21 cellular contexts compared by ENCODE assay signal in the genomic region with DNA sequence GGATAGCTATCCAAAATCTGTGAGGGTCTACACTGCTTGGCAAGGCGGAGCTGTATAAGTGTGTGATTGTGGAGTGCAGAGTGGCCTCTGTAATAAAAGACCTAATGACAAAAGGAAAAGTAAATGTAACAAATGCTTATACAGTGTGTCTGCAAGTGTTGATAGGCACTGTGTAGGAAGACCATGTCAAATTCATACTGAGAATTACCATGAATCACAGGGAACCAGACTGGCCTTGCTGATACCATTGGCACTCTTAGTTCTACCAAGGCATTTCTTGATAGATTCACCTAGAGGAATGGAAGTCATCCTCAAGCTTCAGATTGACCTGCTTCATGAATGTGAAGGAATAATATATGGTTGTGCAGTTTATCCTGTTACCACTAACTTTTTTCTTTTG.
"Had no signal": no experiment of that assay in that cellular context is flagged by ENCODE, and none has a peak within 500 bp of the region (broad histone marks: within the 10 kb centered on the region; RNA-seq: fewer than 3 reads in every experiment).

No MANE protein-coding gene starts in this region.

- H3K9me3 ChIP-seq: adrenal gland, breast epithelium, MG63, Peyer's patch had no signal

- H3K27ac ChIP-seq: adrenal gland, breast epithelium, Peyer's patch had no signal

- H3K4me3 Mint-ChIP-seq: activated CD8-positive, alpha-beta memory T cell treated with anti-CD3 and anti-CD28 coated beads, Interleukin-2, amount 10 ng/mL, durations not matched to agents 7 days and 5 days; activated naive CD8-positive, alpha-beta T cell; T-helper 1 cell treated with Interleukin-12 subunit alpha and Interleukin-12 subunit beta and Interleukin-4 antibody, amounts not matched to agents 30 μg/mL and 1 μg/mL, for 36 hours; WTC11 had no signal

- H3K4me3 ChIP-seq: adrenal gland, breast epithelium, MG63, Peyer's patch had no signal

- H3K27me3 Mint-ChIP-seq: activated CD8-positive, alpha-beta memory T cell treated with anti-CD3 and anti-CD28 coated beads, Interleukin-2, amount 10 ng/mL, durations not matched to agents 7 days and 5 days; activated naive CD8-positive, alpha-beta T cell had no signal

- H3K27me3 ChIP-seq: adrenal gland, breast epithelium, MG63, Peyer's patch had no signal

- H3K36me3 Mint-ChIP-seq: activated CD8-positive, alpha-beta memory T cell treated with anti-CD3 and anti-CD28 coated beads, Interleukin-2, amount 10 ng/mL, durations not matched to agents 7 days and 5 days; activated naive CD8-positive, alpha-beta T cell had no signal

- DNase-seq: activated CD8-positive, alpha-beta memory T cell treated with anti-CD3 and anti-CD28 coated beads, Interleukin-2, amount 10 ng/mL, durations not matched to agents 7 days and 5 days; activated effector memory CD4-positive, alpha-beta T cell treated with Interleukin-2 at 50 U/mL for 16 hours; activated naive CD4-positive, alpha-beta T cell; adrenal gland; anterior cingulate cortex; central memory CD4-positive, alpha-beta T cell; MG63; MV-4-11; NCI-H1092 treated with DMSO at 0.1 percent for 48 hours; NCI-H1417 treated with DMSO at 0.1 percent for 48 hours; NCI-H1694 treated with DMSO at 0.1 percent for 48 hours; NCI-H2029 treated with DMSO at 0.1 percent for 48 hours; NCI-H446; NCI-H524; Peyer's patch; SHP77 treated with DMSO at 0.1 percent for 48 hours; T-helper 9 cell had no signal

- H3K9me3 Mint-ChIP-seq: T-helper 1 cell treated with Interleukin-12 subunit alpha and Interleukin-12 subunit beta and Interleukin-4 antibody, amounts not matched to agents 30 μg/mL and 1 μg/mL, for 36 hours had no signal

- H3K36me3 ChIP-seq: adrenal gland, breast epithelium, MG63, Peyer's patch had no signal

- H3K4me1 ChIP-seq: breast epithelium, Peyer's patch had no signal

- ATAC-seq: activated CD8-positive, alpha-beta memory T cell treated with anti-CD3 and anti-CD28 coated beads, Interleukin-2, amount 10 ng/mL, durations not matched to agents 7 days and 5 days; WTC11 had no signal

- H3K27ac Mint-ChIP-seq: activated CD8-positive, alpha-beta memory T cell treated with anti-CD3 and anti-CD28 coated beads, Interleukin-2, amount 10 ng/mL, durations not matched to agents 7 days and 5 days; activated naive CD8-positive, alpha-beta T cell; T-helper 1 cell treated with Interleukin-12 subunit alpha and Interleukin-12 subunit beta and Interleukin-4 antibody, amounts not matched to agents 30 μg/mL and 1 μg/mL, for 36 hours; WTC11 had no signal
